22 cellular contexts compared by ENCODE assay signal in genomic region chr2:154497019-154497418, GRCh38.
"Had no signal": no experiment of that assay in that cellular context is flagged by ENCODE, and none has a peak within 500 bp of the region (broad histone marks: within the 10 kb centered on the region; RNA-seq: fewer than 3 reads in every experiment).

No MANE protein-coding gene starts in this region.

- H3K4me3 ChIP-seq: ascending aorta, breast epithelium had no signal

- ATAC-seq: activated CD4-positive, alpha-beta T cell treated with anti-CD3 and anti-CD28 coated beads for 36 hours; activated CD8-positive, alpha-beta memory T cell treated with anti-CD3 and anti-CD28 coated beads, Interleukin-2, amount 10 ng/mL, durations not matched to agents 7 days and 5 days; activated CD8-positive, alpha-beta T cell treated with anti-CD3 and anti-CD28 coated beads, Interleukin-2, amount 10 ng/mL, durations not matched to agents 7 days and 5 days; activated naive CD4-positive, alpha-beta T cell treated with anti-CD3 and anti-CD28 coated beads, Interleukin-2, amount 50 U/mL, for 72 hours had no signal

- DNase-seq: activated CD4-positive, alpha-beta memory T cell treated with anti-CD3 and anti-CD28 coated beads for 36 hours; activated CD4-positive, alpha-beta T cell treated with anti-CD3 and anti-CD28 coated beads for 36 hours; activated CD4-positive, alpha-beta T cell treated with anti-CD3 and anti-CD28 coated beads, Interleukin-2, amount 10 ng/mL, durations not matched to agents 24 days and 14 days; activated CD4-positive, CD25-positive, alpha-beta regulatory T cell; activated CD4-positive, CD25-positive, alpha-beta regulatory T cell treated with anti-CD3 and anti-CD28 coated beads, Interleukin-2, amount 50 U/mL, for 72 hours; activated CD8-positive, alpha-beta memory T cell treated with anti-CD3 and anti-CD28 coated beads, Interleukin-2, amount 10 ng/mL, durations not matched to agents 7 days and 5 days; activated CD8-positive, alpha-beta memory T cell treated with anti-CD3 and anti-CD28 coated beads, Interleukin-2, amount 50 U/mL, for 4 hours; activated CD8-positive, alpha-beta T cell treated with anti-CD3 and anti-CD28 coated beads, Interleukin-2, amount 10 ng/mL, durations not matched to agents 7 days and 5 days; activated gamma-delta T cell; activated naive CD4-positive, alpha-beta T cell; activated naive CD4-positive, alpha-beta T cell treated with anti-CD3 and anti-CD28 coated beads, Interleukin-2, amount 10 ng/mL, durations not matched to agents 7 days and 5 days; activated naive CD8-positive, alpha-beta T cell treated with anti-CD3 and anti-CD28 coated beads, Interleukin-2, amount 10 ng/mL, durations not matched to agents 7 days and 5 days; activated T-cell treated with anti-CD3 and anti-CD28 coated beads, Interleukin-2, amount 50 U/mL, for 1 hour; activated T-cell treated with anti-CD3 and anti-CD28 coated beads, Interleukin-2, amount 50 U/mL, for 48 hours; caudate nucleus; effector CD8-positive, alpha-beta T cell; foreskin fibroblast; T-helper 2 cell had no signal

- H3K27me3 ChIP-seq: ascending aorta, breast epithelium had no signal

- H3K9me3 ChIP-seq: ascending aorta, breast epithelium had no signal

- H3K27ac ChIP-seq: ascending aorta, breast epithelium, epithelial cell of prostate had no signal

- H3K36me3 ChIP-seq: ascending aorta, breast epithelium had no signal

- H3K4me1 ChIP-seq: ascending aorta, breast epithelium had no signal
